ENCODE assay signal across 13 cellular contexts in genomic region chr2:200482194-200482593, GRCh38. TPM values are rescaled to one million over a fixed set of nuclear protein-coding genes. Genes with fewer than 3 reads are reported as not detected.
DNase-seq lines count a peak whose midpoint lies in the region; ATAC-seq and TF ChIP-seq lines count a peak whose summit lies in the region.
"Had no signal": no experiment of that assay in that cellular context is flagged by ENCODE, and none has a peak within 500 bp of the region (broad histone marks: within the 10 kb centered on the region; RNA-seq: fewer than 3 reads in every experiment).

No MANE protein-coding gene starts in this region.

- H3K4me1 Mint-ChIP-seq in type B pancreatic cell (ENCODE audit: unreplicated experiment): peaks cover 31% of the 10 kb centered on the region

- ATAC-seq in HG02610 (IDR thresholded peaks at IDR 0.05; ENCODE audit: unreplicated experiment): peak; percentile 37
- peak; percentile 70 for ATAC-seq in HG03457 (IDR thresholded peaks at IDR 0.05; ENCODE audit: unreplicated experiment)

- H3K27ac Mint-ChIP-seq in type B pancreatic cell: peak overlapping the region; percentile 70
- H3K27ac Mint-ChIP-seq: activated CD4-positive, alpha-beta T cell treated with anti-CD3 and anti-CD28 coated beads for 36 hours; IgD-negative memory B cell had no signal

- peak; percentile 10 for DNase-seq in DMS53 (lab: John Stamatoyannopoulos, UW)
- DNase-seq in DMS53 treated with DMSO at 0.1 percent for 48 hours (lab: John Stamatoyannopoulos, UW; ENCODE audit: unreplicated experiment): no peak
- no peak for DNase-seq in type B pancreatic cell (ENCODE audit: extremely low spot score, unreplicated experiment)
- DNase-seq in dermis blood vessel endothelial cell: no peak
- no peak for DNase-seq in stimulated activated naive CD4-positive, alpha-beta T cell (lab: John Stamatoyannopoulos, UW)
- no peak for DNase-seq in H4 (ENCODE audit: low spot score)
- DNase-seq: activated CD4-positive, alpha-beta T cell treated with anti-CD3 and anti-CD28 coated beads for 36 hours; NCI-H1105; NCI-H446 treated with DMSO at 0.1 percent for 48 hours; T-helper 1 cell had no signal

- H3K4me3 Mint-ChIP-seq in type B pancreatic cell: no peak overlapping the region
- H3K4me3 Mint-ChIP-seq: activated CD4-positive, alpha-beta T cell treated with anti-CD3 and anti-CD28 coated beads for 36 hours had no signal

- H3K9me3 Mint-ChIP-seq in type B pancreatic cell: no peaks in the 10 kb centered on the region
- H3K9me3 Mint-ChIP-seq: IgD-negative memory B cell had no signal

- peaks cover 3% of the 10 kb centered on the region for H3K36me3 Mint-ChIP-seq in type B pancreatic cell
- H3K36me3 Mint-ChIP-seq: IgD-negative memory B cell had no signal

- no peaks in the 10 kb centered on the region for H3K27me3 Mint-ChIP-seq in type B pancreatic cell
- H3K27me3 Mint-ChIP-seq: activated CD4-positive, alpha-beta T cell treated with anti-CD3 and anti-CD28 coated beads for 36 hours had no signal

- TF ChIP-seq CTCF in type B pancreatic cell (conservative IDR thresholded peaks at IDR 0.05): no peak

RNA-seq across cellular contexts. Expression of gene KCTD18, which starts 27.7 kb away (rescaled TPM):
- total RNA-seq in type B pancreatic cell (ENCODE audit: low replicate concordance): 10.2 and 10.9 TPM in 2 replicates
- 11.0 and 11.1 TPM in 2 replicates for total RNA-seq in dermis blood vessel endothelial cell
- total RNA-seq in H4 (2014; rRNA removed; shearing (Covaris generic)): 15.4 and 15.9 TPM in 2 replicates

RNA-seq across cellular contexts. Expression of gene SGO2, which starts 43.8 kb away (rescaled TPM):
- total RNA-seq in type B pancreatic cell (ENCODE audit: low replicate concordance): 5.5 and 19.9 TPM in 2 replicates
- total RNA-seq in dermis blood vessel endothelial cell: 4.9 and 15.9 TPM in 2 replicates
- 7.0 and 10.8 TPM in 2 replicates for total RNA-seq in H4 (2014; rRNA removed; shearing (Covaris generic))
